Comparison of ENCODE assay signal across 6 cellular contexts in genomic region chr19:19137556-19138109, GRCh38. TPM values are rescaled to one million over a fixed set of nuclear protein-coding genes. Genes with fewer than 3 reads are reported as not detected.
DNase-seq lines count a peak whose midpoint lies in the region; ATAC-seq, FAIRE-seq and TF ChIP-seq lines count a peak whose summit lies in the region.

No MANE protein-coding gene starts in this region.

- FAIRE-seq in keratinocyte (lab: Jason Lieb, UNC) (no peak), D721Med (lab: Jason Lieb, UNC) (no peak)

- CTCF ChIA-PET in T-cell (lab: Charles Lee), result no interaction called here

- H3K9ac ChIP-seq in BLaER1 treated with 17β-estradiol and CSF1 and Interleukin-3, amounts not matched to agents 10 nM and 100 nM, result peak overlapping the region; percentile 81 to 94 (median 87)
- peak overlapping the region; percentile 85 for H3K9ac ChIP-seq in keratinocyte (ENCODE audit: control insufficient read depth, extremely low read depth, insufficient read depth, low read length)

- peak overlapping the region; percentile 56 to 88 (median 82) for H3K27ac ChIP-seq in BLaER1 treated with 17β-estradiol and CSF1 and Interleukin-3, amounts not matched to agents 10 nM and 100 nM
- H3K27ac ChIP-seq in keratinocyte (ENCODE audit: control insufficient read depth, insufficient read depth, low read length), result peak overlapping the region; percentile 72

- peak overlapping the region; percentile 90 for H2AFZ ChIP-seq in keratinocyte (ENCODE audit: control insufficient read depth, low read length)

- H3K36me3 Mint-ChIP-seq in T-cell, result no peaks in the 10 kb centered on the region

- no peaks in the 10 kb centered on the region; a peak in 1 of 22 replicates for H4K20me1 ChIP-seq in BLaER1 treated with 17β-estradiol and CSF1 and Interleukin-3, amounts not matched to agents 10 nM and 100 nM
- H4K20me1 ChIP-seq in keratinocyte (ENCODE audit: control insufficient read depth, extremely low read depth, insufficient read depth, low read length), result no peaks in the 10 kb centered on the region

- DNase-seq in T-cell (no peak), keratinocyte (ENCODE audit: low read depth, low spot score) (no peak), D721Med (ENCODE audit: insufficient read length, low spot score) (no peak)
- no peak for DNase-seq in effector CD4-positive, alpha-beta T cell
- DNase-seq in stimulated activated CD4-positive, alpha-beta T cell treated with anti-CD3 and anti-CD28 coated beads, Interleukin-4, amount 100 ng/mL, for 24 hours, result no peak

- no peak for TF ChIP-seq CTCF in keratinocyte (optimal IDR thresholded peaks at IDR 0.05 in 1 of 3, IDR thresholded peaks at IDR 0.05 in 1 of 3, conservative IDR thresholded peaks at IDR 0.05 in 1 of 3; ENCODE audit: extremely low read depth in 1 of 3, insufficient read depth in 2 of 3, low read length in 3 of 3)
- no peak for TF ChIP-seq CTCF in D721Med (IDR thresholded peaks at IDR 0.05; ENCODE audit: insufficient read depth, missing control alignments)

- H3K4me3 ChIP-seq in BLaER1 treated with 17β-estradiol and CSF1 and Interleukin-3, amounts not matched to agents 10 nM and 100 nM, result peak overlapping the region; percentile 65 to 86 (median 72)
- H3K4me3 ChIP-seq in keratinocyte (ENCODE audit: control insufficient read depth in 2 of 3, extremely low read depth in 1 of 3, insufficient read depth in 2 of 3, low read depth in 1 of 3, low read length in 3 of 3), result peak overlapping the region; percentile 81 to 83 (median 82)

- peaks cover 18 to 33% (median 25%) of the 10 kb centered on the region in 10 experiments for H3K4me1 ChIP-seq in BLaER1 treated with 17β-estradiol and CSF1 and Interleukin-3, amounts not matched to agents 10 nM and 100 nM
- peaks cover 6% of the 10 kb centered on the region for H3K4me1 ChIP-seq in keratinocyte (ENCODE audit: control insufficient read depth, extremely low read depth, insufficient read depth, low read length)

- ATAC-seq in T-cell (replicated peaks in 1 of 4), result no peak

- no peaks in the 10 kb centered on the region for H3K27me3 ChIP-seq in BLaER1 treated with 17β-estradiol and CSF1 and Interleukin-3, amounts not matched to agents 10 nM and 100 nM
- no peaks in the 10 kb centered on the region for H3K27me3 ChIP-seq in keratinocyte (ENCODE audit: control insufficient read depth, extremely low read depth, insufficient read depth, low read length)

- peaks cover 32 to 38% (median 36%) of the 10 kb centered on the region in 3 donors for H3K4me1 Mint-ChIP-seq in T-cell

- H3K4me2 ChIP-seq in BLaER1 treated with 17β-estradiol and CSF1 and Interleukin-3, amounts not matched to agents 10 nM and 100 nM, result peak overlapping the region; percentile 83 to 100 (median 98)
- peak overlapping the region; percentile 69 for H3K4me2 ChIP-seq in keratinocyte (ENCODE audit: control insufficient read depth, extremely low read depth, insufficient read depth, low read depth, low read length)

- peak overlapping the region; percentile 88 to 98 (median 90) for H3K4me3 Mint-ChIP-seq in T-cell

- dilution Hi-C loops in keratinocyte (cut with MboI; ENCODE audit: extremely low pct_ligation_motif_present, low sequenced_read_pairs), result no loop called here

- H3K9me3 ChIP-seq in BLaER1 treated with 17β-estradiol and CSF1 and Interleukin-3, amounts not matched to agents 10 nM and 100 nM (replicated peaks in 1 of 11), result peaks cover 5 to 8% (median 7%) of the 10 kb centered on the region in 11 experiments
- peaks cover under 1% of the 10 kb centered on the region for H3K9me3 ChIP-seq in keratinocyte (ENCODE audit: control insufficient read depth, low read depth, low read length)

- H3K9me3 Mint-ChIP-seq in T-cell, result no peaks in the 10 kb centered on the region

- H3K27ac Mint-ChIP-seq in T-cell, result peak overlapping the region in 1 of 2 donors; percentile 97

- H3K9me1 ChIP-seq in keratinocyte (ENCODE audit: control insufficient read depth, extremely low read depth, insufficient read depth, low read length), result no peaks in the 10 kb centered on the region

- H3K27me3 Mint-ChIP-seq in T-cell, result peaks cover 0 to 2% of the 10 kb centered on the region in 2 donors

- POLR2A ChIA-PET in T-cell (lab: Charles Lee), result interaction anchor here in 1 of 2 donors (0.5 kb wide), 1 partner anchor 858 kb away, joined by 16 read pairs; no protein-coding TSS in a partner anchor

- peaks cover 3% of the 10 kb centered on the region for H3K79me2 ChIP-seq in keratinocyte (ENCODE audit: control insufficient read depth, insufficient read depth, low read length)

- H3K36me3 ChIP-seq in BLaER1 treated with 17β-estradiol and CSF1 and Interleukin-3, amounts not matched to agents 10 nM and 100 nM, result peaks cover 5 to 15% (median 7%) of the 10 kb centered on the region in 11 experiments; a peak in 20 of 22 replicates
- H3K36me3 ChIP-seq in keratinocyte (ENCODE audit: control insufficient read depth in 2 of 2, extremely low read depth in 1 of 2, insufficient read depth in 2 of 2, low read length in 2 of 2), result no peaks in the 10 kb centered on the region

RNA-seq across cellular contexts. Expression of gene TMEM161A, which starts 0.6 kb away (rescaled TPM):
- total RNA-seq in T-cell, result 10 to 100 TPM; 14.3 to 36.7 (median 34.4) TPM
- 18.0 to 35.1 TPM (median 25.0 TPM) in 3 replicates for polyA plus RNA-seq in keratinocyte
- 3.7 TPM for polyA plus RNA-seq in keratinocyte (2011; ENCODE audit: low read depth)
- polyA plus RNA-seq in keratinocyte (2011; cell fraction: cytosol; rRNA removed), result 8.7 and 22.2 TPM in 2 replicates
- polyA plus RNA-seq in keratinocyte (2011; cell fraction: nucleus; rRNA removed), result 54.7 and 80.8 TPM in 2 replicates
- 17.4 and 23.8 TPM in 2 replicates for polyA plus RNA-seq in keratinocyte (2012; ENCODE audit: low replicate concordance)
- polyA minus RNA-seq in keratinocyte, result 30.9 to 34.0 TPM (median 31.9 TPM) in 3 replicates
- polyA minus RNA-seq in keratinocyte (2011; cell fraction: cytosol; rRNA and poly(A)+ RNA removed), result 40.5 TPM
- polyA minus RNA-seq in keratinocyte (2011; cell fraction: nucleus; rRNA and poly(A)+ RNA removed), result 30.9 and 33.2 TPM in 2 replicates

RNA-seq across cellular contexts. Expression of gene MEF2B, which starts 32.4 kb away (rescaled TPM):
- 1 to 10 TPM; 3.3 to 6.4 (median 6.0) TPM for total RNA-seq in T-cell
- 0.05 to 0.17 TPM (median 0.11 TPM) in 3 replicates for polyA plus RNA-seq in keratinocyte
- polyA plus RNA-seq in keratinocyte (2011; ENCODE audit: low read depth), result 0.62 TPM
- 0.22 and 0.34 TPM in 2 replicates for polyA plus RNA-seq in keratinocyte (2011; cell fraction: cytosol; rRNA removed)
- polyA plus RNA-seq in keratinocyte (2011; cell fraction: nucleus; rRNA removed), result 0.57 and 1.4 TPM in 2 replicates
- polyA plus RNA-seq in keratinocyte (2012; ENCODE audit: low replicate concordance), result 0.08 and 0.79 TPM in 2 replicates
- not detected in 3 replicates for polyA minus RNA-seq in keratinocyte
- not detected for polyA minus RNA-seq in keratinocyte (2011; cell fraction: cytosol; rRNA and poly(A)+ RNA removed)
- 0.42 TPM in 1 of 2 replicates, not detected in the other for polyA minus RNA-seq in keratinocyte (2011; cell fraction: nucleus; rRNA and poly(A)+ RNA removed)

RNA-seq across cellular contexts. Expression of gene BORCS8, which starts 54.3 kb away (rescaled TPM):
- 10 to 100 TPM; 16.5 to 44.3 (median 35.5) TPM for total RNA-seq in T-cell
- 16.3 to 19.6 TPM (median 18.1 TPM) in 3 replicates for polyA plus RNA-seq in keratinocyte
- polyA plus RNA-seq in keratinocyte (2011; ENCODE audit: low read depth), result 1.6 TPM
- 13.0 and 24.1 TPM in 2 replicates for polyA plus RNA-seq in keratinocyte (2011; cell fraction: cytosol; rRNA removed)
- polyA plus RNA-seq in keratinocyte (2011; cell fraction: nucleus; rRNA removed), result 14.3 and 18.5 TPM in 2 replicates
- polyA plus RNA-seq in keratinocyte (2012; ENCODE audit: low replicate concordance), result 6.5 and 19.3 TPM in 2 replicates
- polyA minus RNA-seq in keratinocyte, result 9.0 to 29.3 TPM (median 15.6 TPM) in 3 replicates
- polyA minus RNA-seq in keratinocyte (2011; cell fraction: cytosol; rRNA and poly(A)+ RNA removed), result 10.4 TPM
- 8.2 and 8.5 TPM in 2 replicates for polyA minus RNA-seq in keratinocyte (2011; cell fraction: nucleus; rRNA and poly(A)+ RNA removed)

RNA-seq across cellular contexts. Expression of gene RFXANK, which starts 54.4 kb away (rescaled TPM):
- total RNA-seq in T-cell, result 10 to 100 TPM; 63.8 to 92.8 (median 85.4) TPM
- polyA plus RNA-seq in keratinocyte, result 49.0 to 70.8 TPM (median 51.3 TPM) in 3 replicates
- polyA plus RNA-seq in keratinocyte (2011; ENCODE audit: low read depth), result 15.3 TPM
- 31.1 and 63.0 TPM in 2 replicates for polyA plus RNA-seq in keratinocyte (2011; cell fraction: cytosol; rRNA removed)
- 83.4 and 108 TPM in 2 replicates for polyA plus RNA-seq in keratinocyte (2011; cell fraction: nucleus; rRNA removed)
- 67.3 and 105 TPM in 2 replicates for polyA plus RNA-seq in keratinocyte (2012; ENCODE audit: low replicate concordance)
- 37.5 to 93.6 TPM (median 52.6 TPM) in 3 replicates for polyA minus RNA-seq in keratinocyte
- polyA minus RNA-seq in keratinocyte (2011; cell fraction: cytosol; rRNA and poly(A)+ RNA removed), result 62.2 TPM
- polyA minus RNA-seq in keratinocyte (2011; cell fraction: nucleus; rRNA and poly(A)+ RNA removed), result 27.2 and 31.6 TPM in 2 replicates
